ENCODE assay signal across 8 cellular contexts in genomic region chr6:17705778-17706579, GRCh38. TPM values are rescaled to one million over a fixed set of nuclear protein-coding genes. Genes with fewer than 3 reads are reported as not detected.
DNase-seq lines count a peak whose midpoint lies in the region; ATAC-seq and TF ChIP-seq lines count a peak whose summit lies in the region.

No MANE protein-coding gene starts in this region.

- WGBS in esophagus squamous epithelium, 2 donors = 0 to 2% methylated on average over 9 to 23 of the region's 58 CpGs
- 1 to 2% (median 1%) methylated on average over 23 to 58 of the region's 58 CpGs for WGBS in stomach, 5 donors

- no peaks in the 10 kb centered on the region for H3K36me3 ChIP-seq in esophagus squamous epithelium
- H3K36me3 ChIP-seq in stomach = no peaks in the 10 kb centered on the region

- H3K9me3 Mint-ChIP-seq in CD14-positive monocyte (peaks cover 0 to 6% (median 0%) of the 10 kb centered on the region in 7 donors), natural killer cell (no peaks in the 10 kb centered on the region)

- ATAC-seq in HG03432 (IDR thresholded peaks at IDR 0.05; ENCODE audit: unreplicated experiment) = peak; percentile 73
- ATAC-seq in natural killer cell = peak; percentile 67 to 85 (median 78)

- H3K4me1 Mint-ChIP-seq in CD14-positive monocyte (peaks cover 44% of the 10 kb centered on the region), natural killer cell (peaks cover 40% of the 10 kb centered on the region in 2 donors)

- H3K27me3 Mint-ChIP-seq in CD14-positive monocyte (ENCODE audit: low read depth in 3 of 3) (peaks cover 0 to 2% (median 0%) of the 10 kb centered on the region in 3 donors), natural killer cell (ENCODE audit: low read depth in 2 of 2) (no peaks in the 10 kb centered on the region)

- no peaks in the 10 kb centered on the region for H3K27me3 ChIP-seq in esophagus squamous epithelium
- no peaks in the 10 kb centered on the region for H3K27me3 ChIP-seq in stomach

- H3K4me1 ChIP-seq in esophagus squamous epithelium = peaks cover 25 to 60% (median 28%) of the 10 kb centered on the region in 3 donors
- H3K4me1 ChIP-seq in stomach = peaks cover 33 to 53% (median 42%) of the 10 kb centered on the region in 4 donors

- H3K4me3 Mint-ChIP-seq in CD14-positive monocyte (peak overlapping the region; percentile 88 to 96), natural killer cell (peak overlapping the region; percentile 89)

- peak overlapping the region; percentile 94 to 98 (median 97) for H3K27ac Mint-ChIP-seq in CD14-positive monocyte
- H3K27ac Mint-ChIP-seq in natural killer cell = peak overlapping the region; percentile 95 to 98

- H3K36me3 Mint-ChIP-seq in CD14-positive monocyte (no peaks in the 10 kb centered on the region), natural killer cell (no peaks in the 10 kb centered on the region)

- peak; percentile 66 for DNase-seq in CD14-positive monocyte (ENCODE audit: low spot score)
- DNase-seq in GM19238 (ENCODE audit: insufficient read length, low spot score) = peak; percentile 68
- DNase-seq in NOMO-1 treated with dmso at 0.1 percent for 144 hours (lab: John Stamatoyannopoulos, UW; ENCODE audit: unreplicated experiment) = peak; percentile 46
- DNase-seq in activated T-cell treated with anti-CD3 and anti-CD28 coated beads for 4 hours = peak; percentile 77
- no peak for DNase-seq in esophagus squamous epithelium (lab: John Stamatoyannopoulos, UW)
- peak; percentile 86 for DNase-seq in natural killer cell
- DNase-seq in stomach = peak; percentile 65

- TF ChIP-seq CTCF in CD14-positive monocyte (IDR thresholded peaks at IDR 0.05) (no peak), esophagus squamous epithelium (IDR thresholded peaks at IDR 0.05) (peak in 3 of 6 experiments; percentile 16 to 28 (median 26)), natural killer cell (IDR thresholded peaks at IDR 0.05) (no peak), stomach (IDR thresholded peaks at IDR 0.05) (peak in 1 of 7 experiments; percentile 31)

- TF ChIP-seq EP300 in stomach (IDR thresholded peaks at IDR 0.05) = no peak

- H3K9me3 ChIP-seq in esophagus squamous epithelium (no peaks in the 10 kb centered on the region), stomach (no peaks in the 10 kb centered on the region)

- intact Hi-C loops in CD14-positive monocyte (cut with micrococcal nuclease) = loop anchor here (5.0 to 10.0 kb wide), 4 partner anchors 99 to 199 kb away; partner anchors contain the start of gene FAM8A1 (in 2 of the 2)
- intact Hi-C loops in esophagus squamous epithelium (cut with DNase I) = no loop called here
- intact Hi-C loops in natural killer cell (cut with micrococcal nuclease) = loop anchor here (1.0 to 10.0 kb wide), 8 partner anchors 44 to 941 kb away; partner anchors contain the start of genes ATXN1, DEK, FAM8A1 and KDM1B
- intact Hi-C loops in stomach (cut with DNase I; ENCODE audit: low total_unique reads) = no loop called here

- H3K4me3 ChIP-seq in esophagus squamous epithelium (peak overlapping the region; percentile 81 to 99 (median 88)), stomach (peak overlapping the region; percentile 71 to 93 (median 80))

- H3K27ac ChIP-seq in esophagus squamous epithelium (peak overlapping the region; percentile 97 to 100 (median 100)), stomach (peak overlapping the region; percentile 96 to 100 (median 99))

- TF ChIP-seq POLR2A in esophagus squamous epithelium (IDR thresholded peaks at IDR 0.05) (peak in 1 of 4 donors; percentile 7), stomach (IDR thresholded peaks at IDR 0.05) (no peak)

RNA-seq across cellular contexts. Expression of gene NUP153, which starts 0.7 kb away (rescaled TPM):
- polyA plus RNA-seq in CD14-positive monocyte (1 to 10 TPM in 1 of 2 donors, under 1 TPM in 1; 0.99 to 2.3 TPM), stomach (1 to 10 TPM; 5.2 to 7.5 (median 5.3) TPM)
- total RNA-seq in esophagus squamous epithelium (10 to 100 TPM; 27.7 to 49.4 (median 40.6) TPM), natural killer cell (10 to 100 TPM; 67.5 to 74.9 (median 68.0) TPM), stomach (10 to 100 TPM in 4 of 5 donors, 1 to 10 TPM in 1; 9.6 to 50.5 (median 28.7) TPM)

Comparison
In these comparisons a context has a peak if more than half of its experiments do, and no peak if none do; other contexts are left out.
1. intact Hi-C loops: an anchor here in CD14-positive monocyte (5.0 to 10.0 kb wide) and natural killer cell (1.0 to 10.0 kb wide); none called in esophagus squamous epithelium and stomach.